In the genomic region with DNA sequence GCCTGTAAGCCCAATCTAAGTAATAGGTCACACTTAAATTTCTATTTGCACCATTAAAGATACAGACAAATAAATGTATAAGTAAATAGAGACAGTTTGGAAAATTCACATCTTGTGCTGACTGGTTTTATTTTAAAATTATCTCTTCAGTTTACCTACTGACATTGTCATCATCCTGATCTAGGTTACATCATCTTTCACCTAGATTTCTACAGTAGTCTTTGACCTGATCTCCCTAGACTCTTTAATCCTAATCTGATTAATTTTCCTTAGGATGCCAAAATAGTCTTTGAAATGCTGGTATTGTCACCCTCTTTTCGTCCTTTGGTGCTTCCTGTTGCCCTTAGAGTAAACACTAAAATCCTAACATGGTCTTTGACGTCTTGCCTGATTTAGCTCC, we compare ENCODE assay signal across 19 cellular contexts. TPM values are rescaled to one million over a fixed set of nuclear protein-coding genes. Genes with fewer than 3 reads are reported as not detected.
A peak's percentile ranks its signal among the peaks of the same experiment; 100 is the strongest.
DNase-seq lines count a peak whose midpoint lies in the region; FAIRE-seq and TF ChIP-seq lines count a peak whose summit lies in the region.
"Had no signal": no experiment of that assay in that cellular context is flagged by ENCODE, and none has a peak within 500 bp of the region (broad histone marks: within the 10 kb centered on the region; RNA-seq: fewer than 3 reads in every experiment).

No MANE protein-coding gene starts in this region.

- no peaks in the 10 kb centered on the region for H3K4me1 Mint-ChIP-seq in MCF 10A (ENCODE audit: insufficient read depth, unreplicated experiment)

- no peaks in the 10 kb centered on the region for H3K27me3 Mint-ChIP-seq in MCF 10A (ENCODE audit: insufficient read depth, unreplicated experiment)
- H3K27me3 Mint-ChIP-seq: CD8-positive, alpha-beta memory T cell had no signal

- H4K20me1 ChIP-seq in osteoblast (ENCODE audit: insufficient read depth, low read length): peaks cover 11% of the 10 kb centered on the region
- H4K20me1 ChIP-seq: BLaER1 had no signal

- peak overlapping the region; percentile 1 for H3K27ac Mint-ChIP-seq in MCF 10A (ENCODE audit: low read depth, unreplicated experiment)
- H3K27ac Mint-ChIP-seq: HFFc6 had no signal

- peak; percentile 41 for FAIRE-seq in islet of Langerhans (lab: Jason Lieb, UNC)
- no peak for FAIRE-seq in RCC 7860 (lab: Jason Lieb, UNC)
- FAIRE-seq: H1 had no signal

- H3K9me3 Mint-ChIP-seq in MCF 10A (ENCODE audit: unreplicated experiment): no peaks in the 10 kb centered on the region
- H3K9me3 Mint-ChIP-seq: CD8-positive, alpha-beta memory T cell; HFFc6 had no signal

- H3K36me3 ChIP-seq in breast epithelium: no peaks in the 10 kb centered on the region
- H3K36me3 ChIP-seq in osteoblast (ENCODE audit: insufficient read depth, low read length): no peaks in the 10 kb centered on the region

- no peaks in the 10 kb centered on the region for H3K4me1 ChIP-seq in breast epithelium
- peaks cover 7% of the 10 kb centered on the region for H3K4me1 ChIP-seq in osteoblast (ENCODE audit: insufficient read depth, low read length)
- H3K4me1 ChIP-seq: BLaER1, Caco-2 had no signal

- no peak overlapping the region for H3K27ac ChIP-seq in breast epithelium
- H3K27ac ChIP-seq in osteoblast (ENCODE audit: low read depth, low read length): no peak overlapping the region
- H3K27ac ChIP-seq: 22Rv1, BLaER1, HL-60 had no signal

- peaks cover 19% of the 10 kb centered on the region for H3K36me3 Mint-ChIP-seq in MCF 10A (ENCODE audit: insufficient read depth, unreplicated experiment)

- POLR2A ChIA-PET in MCF 10A (lab: Yijun Ruan, JAX): no interaction called here

- no peak overlapping the region for H3K4me2 ChIP-seq in osteoblast (ENCODE audit: insufficient read depth, low read length)
- H3K4me2 ChIP-seq: BLaER1 had no signal

- no peak overlapping the region for H2AFZ ChIP-seq in osteoblast (ENCODE audit: low read length)

- intact Hi-C loops in MCF 10A (cut with micrococcal nuclease): no loop called here
- intact Hi-C loops in breast epithelium (cut with DNase I; ENCODE audit: low total_unique reads): no loop called here

- no peak for TF ChIP-seq POLR2A in breast epithelium (IDR thresholded peaks at IDR 0.05)

- H3K4me3 ChIP-seq in breast epithelium: no peak overlapping the region
- H3K4me3 ChIP-seq in osteoblast (ENCODE audit: insufficient read depth, low read length): no peak overlapping the region
- H3K4me3 ChIP-seq: BLaER1 had no signal

- H3K9me3 ChIP-seq in breast epithelium: no peaks in the 10 kb centered on the region
- H3K9me3 ChIP-seq in osteoblast (ENCODE audit: low read depth, low read length): no peaks in the 10 kb centered on the region

- DNase-seq in MCF 10A (ENCODE audit: unreplicated experiment) (no peak), breast epithelium (ENCODE audit: low spot score in 2 of 2) (no peak), NCI-H82 (lab: John Stamatoyannopoulos, UW) (peak; percentile 13), osteoblast (ENCODE audit: insufficient read length, low spot score, missing footprints) (peak; percentile 48), RCC 7860 (ENCODE audit: low spot score) (no peak), NCI-H2196 (lab: John Stamatoyannopoulos, UW; ENCODE audit: unreplicated experiment) (no peak)
- DNase-seq in effector CD4-positive, alpha-beta T cell: no peak
- DNase-seq: AML-193; Caco-2; CD8-positive, alpha-beta memory T cell; DMS 273 treated with DMSO at 0.1 percent for 48 hours; HCEC 1CT; HFFc6; IMR-90 had no signal

- no peak overlapping the region for H3K4me3 Mint-ChIP-seq in MCF 10A (ENCODE audit: unreplicated experiment)
- H3K4me3 Mint-ChIP-seq: CD8-positive, alpha-beta memory T cell; HFFc6 had no signal

- H3K79me2 ChIP-seq in osteoblast (ENCODE audit: insufficient read depth, low read length): peaks cover 15% of the 10 kb centered on the region

- no TSS peak for BruUV-seq in MCF 10A (replicated peaks; lab: Mats Ljungman, UMichigan)

- TF ChIP-seq CTCF in MCF 10A (IDR thresholded peaks at IDR 0.05; ENCODE audit: unreplicated experiment) (no peak), breast epithelium (IDR thresholded peaks at IDR 0.05) (no peak), osteoblast (IDR thresholded peaks at IDR 0.05; ENCODE audit: extremely low read depth, low read depth, low read length) (no peak)

- H3K27me3 ChIP-seq in breast epithelium (no peaks in the 10 kb centered on the region), osteoblast (ENCODE audit: insufficient read depth, low read length) (no peaks in the 10 kb centered on the region)
- H3K27me3 ChIP-seq: BLaER1 had no signal

- CTCF ChIA-PET in MCF 10A (lab: Yijun Ruan, JAX): no interaction called here

RNA-seq across cellular contexts. Expression of gene NDUFS4, which starts 43.9 kb away (rescaled TPM):
- total RNA-seq in MCF 10A (2022): 136 and 186 TPM in 2 replicates
- total RNA-seq in breast epithelium: 100 to 1,000 TPM in 1 of 3 donors, 10 to 100 TPM in 2; 93.7 to 104 (median 94.1) TPM
- total RNA-seq in osteoblast: 76.0 and 78.2 TPM in 2 replicates

Comparison
In these comparisons a context has a peak if more than half of its experiments do, and no peak if none do; other contexts are left out.
1. DNase-seq: peak in NCI-H82 (single experiment) and osteoblast (single experiment); none in MCF 10A (single experiment), breast epithelium (0 of 2), RCC 7860 (single experiment), effector CD4-positive, alpha-beta T cell (single experiment) and NCI-H2196 (single experiment).